1 cellular context compared by ENCODE assay signal in genomic region chr5:25435882-25436281, GRCh38.
TF ChIP-seq lines count a peak whose summit lies in the region.

No MANE protein-coding gene starts in this region.

TF ChIP-seq in H1, 55 proteins besides CTCF, POLR2A, EP300 and RAD21:
- TF ChIP-seq SUZ12 (IDR thresholded peaks at IDR 0.05; ENCODE audit: low read length), result no peak
- no peak for TF ChIP-seq FOSL1 (IDR thresholded peaks at IDR 0.05; ENCODE audit: insufficient read depth, low read depth, low read length)
- TF ChIP-seq POLR2AphosphoS5 (IDR thresholded peaks at IDR 0.05; ENCODE audit: low read depth, low read length), result peak; percentile 80; the same call in 1 of the 2 replicates
